8 cellular contexts compared by ENCODE assay signal in the genomic region with DNA sequence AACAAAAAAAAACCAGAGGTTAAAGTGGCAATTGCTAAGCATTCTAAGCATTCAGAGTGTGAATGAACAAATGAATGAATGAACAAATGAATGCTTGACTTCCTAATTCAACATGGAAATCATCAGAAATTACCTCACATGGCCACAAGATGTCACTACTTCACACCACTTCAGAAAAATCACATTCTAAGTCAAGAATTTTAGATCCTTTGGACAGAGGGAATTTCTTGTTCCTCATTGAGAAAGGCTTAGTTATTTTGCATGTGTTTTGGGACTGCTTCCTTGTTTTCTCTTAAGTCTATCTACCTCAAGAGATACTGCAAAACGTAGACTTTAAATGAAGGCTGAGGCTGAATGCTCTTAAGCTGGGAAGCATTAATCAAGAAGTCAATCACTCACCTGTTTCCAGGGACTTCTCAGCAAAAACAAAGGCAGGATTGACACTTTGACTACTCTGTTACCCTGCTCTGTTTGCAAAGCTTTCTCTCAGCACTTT.
DNase-seq lines count a peak whose midpoint lies in the region; TF ChIP-seq lines count a peak whose summit lies in the region.

No MANE protein-coding gene starts in this region.

- no peak overlapping the region for H2AFZ ChIP-seq in mesenchymal stem cell (ENCODE audit: low read depth, low read length)

- no peak overlapping the region for H3K23ac ChIP-seq in mesenchymal stem cell (ENCODE audit: low read length in 2 of 2)

- H2BK15ac ChIP-seq in mesenchymal stem cell (ENCODE audit: low read depth, poor library complexity, severe bottlenecking), result no peak overlapping the region

- H2BK12ac ChIP-seq in mesenchymal stem cell (ENCODE audit: low read length in 2 of 2), result no peak overlapping the region

- no peaks in the 10 kb centered on the region for H3K27me3 ChIP-seq in mesenchymal stem cell (ENCODE audit: control insufficient read depth in 1 of 2, insufficient read depth in 1 of 2, low read length in 2 of 2)

- 0% methylated on average over 1 of the region's 1 CpG for WGBS in mesenchymal stem cell

- H4K91ac ChIP-seq in mesenchymal stem cell (ENCODE audit: low read length), result no peak overlapping the region

- H3K4me2 ChIP-seq in mesenchymal stem cell (ENCODE audit: low read length, poor library complexity, severe bottlenecking), result no peak overlapping the region

- no peak overlapping the region for H2BK5ac ChIP-seq in mesenchymal stem cell (ENCODE audit: low read depth, low read length, poor library complexity, severe bottlenecking)

- H4K8ac ChIP-seq in mesenchymal stem cell (ENCODE audit: low read length), result no peak overlapping the region

- peak; percentile 78 for TF ChIP-seq CTCF in 22Rv1 (IDR thresholded peaks at IDR 0.05)

- H3K4ac ChIP-seq in mesenchymal stem cell (ENCODE audit: low read depth in 1 of 2, low read length in 2 of 2), result no peak overlapping the region

- no peak overlapping the region for H3K27ac ChIP-seq in 22Rv1
- no peak overlapping the region for H3K27ac ChIP-seq in mesenchymal stem cell (ENCODE audit: low read length, poor library complexity, severe bottlenecking)

- DNase-seq in GM03348 (ENCODE audit: low spot score) (peak; percentile 51), HT-29 (ENCODE audit: low spot score) (peak; percentile 75), NOMO-1 treated with DMSO at 0.1 percent for 48 hours (lab: John Stamatoyannopoulos, UW; ENCODE audit: unreplicated experiment) (peak; percentile 60), dedifferentiated amniotic fluid mesenchymal stem cell (ENCODE audit: extremely low spot score) (peak; percentile 56), mesenchymal stem cell (peak; percentile 59), HuH-7.5 (ENCODE audit: low spot score) (no peak), NCI-H128 (lab: John Stamatoyannopoulos, UW; ENCODE audit: unreplicated experiment) (no peak)

- no peak overlapping the region for H3K4me3 ChIP-seq in mesenchymal stem cell (ENCODE audit: insufficient read depth in 1 of 2, low read depth in 1 of 2, low read length in 2 of 2)

- no peak overlapping the region for H3K14ac ChIP-seq in mesenchymal stem cell (ENCODE audit: low read length in 2 of 2)

- H3K79me1 ChIP-seq in mesenchymal stem cell (replicated peaks; ENCODE audit: low read length, poor library complexity, severe bottlenecking), result no peaks in the 10 kb centered on the region

- no peaks in the 10 kb centered on the region for H3K36me3 ChIP-seq in mesenchymal stem cell (ENCODE audit: control insufficient read depth in 1 of 2, insufficient read depth in 2 of 2, low read depth in 1 of 2, low read length in 2 of 2)

- no peaks in the 10 kb centered on the region for H3K9me3 ChIP-seq in mesenchymal stem cell (ENCODE audit: control insufficient read depth, low read length)

- H3K9ac ChIP-seq in mesenchymal stem cell (ENCODE audit: low read length), result no peak overlapping the region

- no peak overlapping the region for H2AK5ac ChIP-seq in mesenchymal stem cell (ENCODE audit: low read length, severe bottlenecking)

- H2BK120ac ChIP-seq in mesenchymal stem cell (ENCODE audit: low read depth, low read length), result no peak overlapping the region

- no peak overlapping the region for H3K18ac ChIP-seq in mesenchymal stem cell (ENCODE audit: low read depth in 1 of 2, low read length in 2 of 2)

- no peaks in the 10 kb centered on the region for H3K4me1 ChIP-seq in mesenchymal stem cell (ENCODE audit: control insufficient read depth, insufficient read depth, low read depth, low read length)

Comparison
In these comparisons a context has a peak if more than half of its experiments do, and no peak if none do; other contexts are left out.
1. DNase-seq: peak in GM03348 (single experiment), HT-29 (single experiment), NOMO-1 treated with DMSO at 0.1 percent for 48 hours (single experiment), dedifferentiated amniotic fluid mesenchymal stem cell (single experiment) and mesenchymal stem cell (single experiment); none in HuH-7.5 (single experiment) and NCI-H128 (single experiment).